ENCODE assay signal across 22 cellular contexts in the genomic region with DNA sequence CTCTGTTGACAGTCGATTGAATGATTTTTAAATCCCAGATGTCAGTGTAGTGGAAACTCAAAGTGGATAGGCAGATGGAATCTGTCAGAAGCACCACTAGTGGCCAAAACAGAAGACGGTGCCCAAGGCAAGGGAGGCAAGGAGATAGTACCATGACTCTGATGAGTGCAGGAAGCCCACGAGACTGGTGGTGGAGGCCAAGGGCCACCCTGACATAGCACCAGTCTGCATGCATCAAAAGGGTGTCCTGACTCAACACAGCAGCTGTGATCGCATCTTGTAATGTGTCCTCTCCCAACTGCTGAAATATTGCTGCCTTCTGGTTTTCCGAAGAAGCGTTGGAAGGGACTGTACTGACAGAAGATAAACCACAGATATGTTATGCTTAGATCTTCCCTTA.
"Had no signal": no experiment of that assay in that cellular context is flagged by ENCODE, and none has a peak within 500 bp of the region (broad histone marks: within the 10 kb centered on the region; RNA-seq: fewer than 3 reads in every experiment).

No MANE protein-coding gene starts in this region.

- FAIRE-seq: kidney had no signal

- H3K4me1 ChIP-seq: colonic mucosa, heart left ventricle, thyroid gland had no signal

- DNase-seq: activated CD4-positive, alpha-beta memory T cell treated with anti-CD3 and anti-CD28 coated beads for 36 hours; activated CD4-positive, alpha-beta T cell treated with anti-CD3 and anti-CD28 coated beads, Interleukin-2, amount 10 ng/mL, durations not matched to agents 24 days and 14 days; activated CD4-positive, CD25-positive, alpha-beta regulatory T cell treated with anti-CD3 and anti-CD28 coated beads, Interleukin-2, amount 50 U/mL, for 72 hours; activated CD8-positive, alpha-beta memory T cell treated with anti-CD3 and anti-CD28 coated beads, Interleukin-2, amount 50 U/mL, for 48 hours; activated T-cell treated with anti-CD3 and anti-CD28 coated beads, Interleukin-2, amount 50 U/mL, for 24 hours; cerebellar nuclear complex; colonic mucosa; effector CD8-positive, alpha-beta T cell; heart left ventricle; hypothalamus; immature natural killer cell; kidney; right cardiac atrium; stimulated activated CD4-positive, alpha-beta T cell treated with anti-CD3 and anti-CD28 coated beads, Interleukin-4, amount 100 ng/mL, for 1 hour; T-helper 2 cell; thyroid gland had no signal

- H3K4me3 Mint-ChIP-seq: activated CD4-positive, alpha-beta memory T cell treated with anti-CD3 and anti-CD28 coated beads for 36 hours; activated CD4-positive, alpha-beta T cell treated with anti-CD3 and anti-CD28 coated beads, Interleukin-2, amount 10 ng/mL, durations not matched to agents 24 days and 14 days; activated T-cell treated with anti-CD3 and anti-CD28 coated beads, Interleukin-2, amount 50 U/mL, for 24 hours; immature natural killer cell; nephron; stimulated activated naive CD8-positive, alpha-beta T cell treated with anti-CD3 and anti-CD28 coated beads, Interleukin-15, Interleukin-2, amounts not matched to agents 100 ng/mL and 50 ng/mL, for 24 hours had no signal

- H3K4me3 ChIP-seq: cardiac muscle cell, colonic mucosa, heart left ventricle, lung, thyroid gland had no signal

- H3K27me3 Mint-ChIP-seq: activated CD4-positive, alpha-beta T cell treated with anti-CD3 and anti-CD28 coated beads, Interleukin-2, amount 10 ng/mL, durations not matched to agents 24 days and 14 days had no signal

- H3K27me3 ChIP-seq: cardiac muscle cell, colonic mucosa, thyroid gland had no signal

- H3K9me3 ChIP-seq: colonic mucosa, thyroid gland had no signal

- H3K27ac Mint-ChIP-seq: activated CD4-positive, alpha-beta memory T cell treated with anti-CD3 and anti-CD28 coated beads for 36 hours; activated CD4-positive, alpha-beta T cell treated with anti-CD3 and anti-CD28 coated beads, Interleukin-2, amount 10 ng/mL, durations not matched to agents 24 days and 14 days; activated naive CD4-positive, alpha-beta T cell treated with anti-CD3 and anti-CD28 coated beads, Interleukin-2, amount 50 U/mL, for 72 hours; activated T-cell treated with anti-CD3 and anti-CD28 coated beads, Interleukin-2, amount 50 U/mL, for 24 hours; activated T-helper 2 cell treated with anti-CD3 and anti-CD28 coated beads, Interferon-gamma antibody, Interleukin-2, Interleukin-4, amounts not matched to agents 10 μg/mL and 5 μg/mL and 100 μg/mL, durations not matched to agents 14 hours and 24 hours and 36 hours; immature natural killer cell; nephron; stimulated activated naive CD8-positive, alpha-beta T cell treated with anti-CD3 and anti-CD28 coated beads, Interleukin-15, Interleukin-2, amounts not matched to agents 100 ng/mL and 50 ng/mL, for 24 hours had no signal

- H3K36me3 ChIP-seq: cardiac muscle cell, colonic mucosa, heart left ventricle, thyroid gland had no signal

- H3K4me1 Mint-ChIP-seq: activated CD4-positive, alpha-beta T cell treated with anti-CD3 and anti-CD28 coated beads, Interleukin-2, amount 10 ng/mL, durations not matched to agents 24 days and 14 days; immature natural killer cell had no signal

- H3K9me3 Mint-ChIP-seq: stimulated activated naive CD8-positive, alpha-beta T cell treated with anti-CD3 and anti-CD28 coated beads, Interleukin-15, Interleukin-2, amounts not matched to agents 100 ng/mL and 50 ng/mL, for 24 hours had no signal

- H3K27ac ChIP-seq: cardiac muscle cell, colonic mucosa, heart left ventricle, thyroid gland had no signal

- ATAC-seq: activated naive CD4-positive, alpha-beta T cell treated with anti-CD3 and anti-CD28 coated beads, Interleukin-2, amount 50 U/mL, for 72 hours; heart left ventricle; right cardiac atrium had no signal

- H3K36me3 Mint-ChIP-seq: activated CD4-positive, alpha-beta memory T cell treated with anti-CD3 and anti-CD28 coated beads for 36 hours; immature natural killer cell had no signal
